ENCODE assay signal across 1 cellular context in the genomic region with DNA sequence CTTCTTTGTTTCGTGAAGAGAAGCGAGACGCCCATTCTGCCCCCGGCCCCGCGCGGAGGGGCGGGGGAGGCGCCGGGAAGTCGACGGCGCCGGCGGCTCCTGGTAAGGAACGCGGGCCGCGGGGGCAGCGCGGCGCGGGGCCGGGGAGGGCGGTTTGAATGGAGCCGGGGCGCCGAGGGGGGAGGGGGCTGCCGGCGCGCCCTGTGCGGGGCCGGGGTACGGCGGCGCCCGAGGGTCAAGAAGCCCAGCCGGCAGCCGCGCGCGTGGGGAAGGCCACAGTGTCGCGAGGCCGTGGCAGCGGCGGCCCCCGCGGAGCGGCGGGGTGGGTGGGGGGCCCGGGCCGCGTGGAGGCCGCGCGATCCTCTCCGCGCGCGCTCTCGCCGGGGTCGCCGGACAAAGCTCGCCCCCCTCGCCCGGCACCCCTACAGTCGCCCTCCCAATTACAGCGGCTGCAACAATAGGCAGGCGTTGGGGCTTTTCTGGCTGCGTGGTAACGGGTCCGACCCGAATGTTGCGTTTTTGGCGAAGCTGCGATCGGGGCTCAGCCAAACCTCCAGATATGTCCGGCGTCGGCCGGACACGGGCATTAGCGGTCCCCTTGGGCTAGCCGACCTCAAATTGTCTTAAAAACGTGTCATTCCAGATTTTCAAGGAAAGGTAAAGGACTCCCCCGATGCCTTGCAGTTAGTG.
TF ChIP-seq lines count a peak whose summit lies in the region.

No MANE protein-coding gene starts in this region.

TF ChIP-seq in K562, 482 proteins besides CTCF, POLR2A, EP300 and RAD21 (continued from another document and continues in another):
- TF ChIP-seq ZNF695 (CRISPR knock-in tag; IDR thresholded peaks at IDR 0.05) (no peak), HDAC3 (IDR thresholded peaks at IDR 0.05; ENCODE audit: borderline replicate concordance, partially characterized antibody) (no peak), NFRKB (IDR thresholded peaks at IDR 0.05; ENCODE audit: low read depth) (no peak), XRCC4 (IDR thresholded peaks at IDR 0.05; ENCODE audit: extremely low read depth, insufficient read depth, insufficient read length) (no peak), BCL6 (CRISPR knock-in tag; IDR thresholded peaks at IDR 0.05) (no peak), PCBP1 (IDR thresholded peaks at IDR 0.05; ENCODE audit: low read depth, low read length, poor library complexity, severe bottlenecking) (peak; percentile 36), RBFOX2 (IDR thresholded peaks at IDR 0.05; ENCODE audit: low read depth, low read length) (no peak), ZNF785 (CRISPR knock-in tag; IDR thresholded peaks at IDR 0.05) (no peak), ZNF143 (CRISPR knock-in tag; IDR thresholded peaks at IDR 0.05) (no peak), ZC3H4 (CRISPR knock-in tag; IDR thresholded peaks at IDR 0.05; ENCODE audit: borderline replicate concordance) (no peak), ZNF830 (CRISPR knock-in tag; IDR thresholded peaks at IDR 0.05) (no peak), CAMTA2 (CRISPR knock-in tag; conservative IDR thresholded peaks at IDR 0.05) (0 out of 2 replicates have a peak, but pooled peaks have one; percentile 12), TFAP4 (CRISPR knock-in tag; IDR thresholded peaks at IDR 0.05; ENCODE audit: borderline replicate concordance) (no peak; the same call in 1 of the 2 replicates), ZKSCAN3 (CRISPR knock-in tag; IDR thresholded peaks at IDR 0.05) (no peak), FOXJ2 (tag; IDR thresholded peaks at IDR 0.05) (no peak), SUPT5H (IDR thresholded peaks at IDR 0.05) (no peak), RNF219 (CRISPR knock-in tag; IDR thresholded peaks at IDR 0.05) (no peak), ARHGAP35 (IDR thresholded peaks at IDR 0.05; ENCODE audit: partially characterized antibody) (no peak), ZNF75A (CRISPR knock-in tag; IDR thresholded peaks at IDR 0.05) (no peak), ZFX (CRISPR knock-in tag; IDR thresholded peaks at IDR 0.05) (no peak), KDM2B (CRISPR knock-in tag; IDR thresholded peaks at IDR 0.05) (no peak), POLR2AphosphoS5 (IDR thresholded peaks at IDR 0.05; ENCODE audit: control insufficient read depth, insufficient read depth, low read depth, low read length) (no peak), TEAD1 (CRISPR knock-in tag; IDR thresholded peaks at IDR 0.05) (peak in 1 of 2 experiments; percentile 54; a peak in 1 of 4 replicates), RCOR1 (IDR thresholded peaks at IDR 0.05; ENCODE audit: borderline replicate concordance in 1 of 2, low read depth in 2 of 2, low read length in 2 of 2) (no peak), HDAC2 (IDR thresholded peaks at IDR 0.05) (no peak), ZBED1 (IDR thresholded peaks at IDR 0.05) (no peak), TOE1 (IDR thresholded peaks at IDR 0.05; ENCODE audit: borderline replicate concordance) (no peak), TOE1 (CRISPR knock-in tag; IDR thresholded peaks at IDR 0.05; ENCODE audit: borderline replicate concordance, low read depth) (no peak), ZNF217 (CRISPR knock-in tag; IDR thresholded peaks at IDR 0.05) (no peak), ZNF717 (CRISPR knock-in tag; IDR thresholded peaks at IDR 0.05) (no peak), ZNF347 (CRISPR knock-in tag; IDR thresholded peaks at IDR 0.05; ENCODE audit: low read depth) (no peak), ZNF384 (IDR thresholded peaks at IDR 0.05; ENCODE audit: low read depth, low read length) (no peak), RBM15 (IDR thresholded peaks at IDR 0.05; ENCODE audit: insufficient read depth, low read length) (no peak), THRA (IDR thresholded peaks at IDR 0.05) (no peak), UBTF (IDR thresholded peaks at IDR 0.05; ENCODE audit: borderline replicate concordance in 1 of 2, low read depth in 2 of 2, low read length in 2 of 2) (peak; percentile 20 to 33; a peak in 1 of 4 replicates), POLR2H (tag; IDR thresholded peaks at IDR 0.05; ENCODE audit: low read depth) (no peak), ILK (tag; IDR thresholded peaks at IDR 0.05; ENCODE audit: borderline replicate concordance, low read depth) (no peak), FOXJ3 (CRISPR knock-in tag; IDR thresholded peaks at IDR 0.05) (no peak), ATF1 (CRISPR knock-in tag; IDR thresholded peaks at IDR 0.05) (no peak), ATF1 (tag; IDR thresholded peaks at IDR 0.05) (no peak), BRD9 (IDR thresholded peaks at IDR 0.05; ENCODE audit: low read depth, partially characterized antibody) (no peak), HDAC6 (IDR thresholded peaks at IDR 0.05; ENCODE audit: low read depth, low read length) (no peak)
- TF ChIP-seq, protein P1, sequence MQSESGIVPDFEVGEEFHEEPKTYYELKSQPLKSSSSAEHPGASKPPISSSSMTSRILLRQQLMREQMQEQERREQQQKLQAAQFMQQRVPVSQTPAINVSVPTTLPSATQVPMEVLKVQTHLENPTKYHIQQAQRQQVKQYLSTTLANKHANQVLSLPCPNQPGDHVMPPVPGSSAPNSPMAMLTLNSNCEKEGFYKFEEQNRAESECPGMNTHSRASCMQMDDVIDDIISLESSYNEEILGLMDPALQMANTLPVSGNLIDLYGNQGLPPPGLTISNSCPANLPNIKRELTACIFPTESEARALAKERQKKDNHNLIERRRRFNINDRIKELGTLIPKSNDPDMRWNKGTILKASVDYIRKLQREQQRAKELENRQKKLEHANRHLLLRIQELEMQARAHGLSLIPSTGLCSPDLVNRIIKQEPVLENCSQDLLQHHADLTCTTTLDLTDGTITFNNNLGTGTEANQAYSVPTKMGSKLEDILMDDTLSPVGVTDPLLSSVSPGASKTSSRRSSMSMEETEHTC (IDR thresholded peaks at IDR 0.05) = no peak
- TF ChIP-seq, protein P2, sequence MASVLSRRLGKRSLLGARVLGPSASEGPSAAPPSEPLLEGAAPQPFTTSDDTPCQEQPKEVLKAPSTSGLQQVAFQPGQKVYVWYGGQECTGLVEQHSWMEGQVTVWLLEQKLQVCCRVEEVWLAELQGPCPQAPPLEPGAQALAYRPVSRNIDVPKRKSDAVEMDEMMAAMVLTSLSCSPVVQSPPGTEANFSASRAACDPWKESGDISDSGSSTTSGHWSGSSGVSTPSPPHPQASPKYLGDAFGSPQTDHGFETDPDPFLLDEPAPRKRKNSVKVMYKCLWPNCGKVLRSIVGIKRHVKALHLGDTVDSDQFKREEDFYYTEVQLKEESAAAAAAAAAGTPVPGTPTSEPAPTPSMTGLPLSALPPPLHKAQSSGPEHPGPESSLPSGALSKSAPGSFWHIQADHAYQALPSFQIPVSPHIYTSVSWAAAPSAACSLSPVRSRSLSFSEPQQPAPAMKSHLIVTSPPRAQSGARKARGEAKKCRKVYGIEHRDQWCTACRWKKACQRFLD (CRISPR knock-in tag; IDR thresholded peaks at IDR 0.05) = peak; percentile 87
- TF ChIP-seq, protein P3, sequence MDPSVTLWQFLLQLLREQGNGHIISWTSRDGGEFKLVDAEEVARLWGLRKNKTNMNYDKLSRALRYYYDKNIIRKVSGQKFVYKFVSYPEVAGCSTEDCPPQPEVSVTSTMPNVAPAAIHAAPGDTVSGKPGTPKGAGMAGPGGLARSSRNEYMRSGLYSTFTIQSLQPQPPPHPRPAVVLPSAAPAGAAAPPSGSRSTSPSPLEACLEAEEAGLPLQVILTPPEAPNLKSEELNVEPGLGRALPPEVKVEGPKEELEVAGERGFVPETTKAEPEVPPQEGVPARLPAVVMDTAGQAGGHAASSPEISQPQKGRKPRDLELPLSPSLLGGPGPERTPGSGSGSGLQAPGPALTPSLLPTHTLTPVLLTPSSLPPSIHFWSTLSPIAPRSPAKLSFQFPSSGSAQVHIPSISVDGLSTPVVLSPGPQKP (CRISPR knock-in tag; IDR thresholded peaks at IDR 0.05) = no peak
- TF ChIP-seq, protein P4, sequence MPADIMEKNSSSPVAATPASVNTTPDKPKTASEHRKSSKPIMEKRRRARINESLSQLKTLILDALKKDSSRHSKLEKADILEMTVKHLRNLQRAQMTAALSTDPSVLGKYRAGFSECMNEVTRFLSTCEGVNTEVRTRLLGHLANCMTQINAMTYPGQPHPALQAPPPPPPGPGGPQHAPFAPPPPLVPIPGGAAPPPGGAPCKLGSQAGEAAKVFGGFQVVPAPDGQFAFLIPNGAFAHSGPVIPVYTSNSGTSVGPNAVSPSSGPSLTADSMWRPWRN (IDR thresholded peaks at IDR 0.05; ENCODE audit: low read depth) = no peak
- TF ChIP-seq, protein P5, sequence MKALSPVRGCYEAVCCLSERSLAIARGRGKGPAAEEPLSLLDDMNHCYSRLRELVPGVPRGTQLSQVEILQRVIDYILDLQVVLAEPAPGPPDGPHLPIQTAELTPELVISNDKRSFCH (CRISPR knock-in tag; IDR thresholded peaks at IDR 0.05) = no peak
- TF ChIP-seq, protein P5 (tag; IDR thresholded peaks at IDR 0.05) = no peak
- TF ChIP-seq, protein P6, sequence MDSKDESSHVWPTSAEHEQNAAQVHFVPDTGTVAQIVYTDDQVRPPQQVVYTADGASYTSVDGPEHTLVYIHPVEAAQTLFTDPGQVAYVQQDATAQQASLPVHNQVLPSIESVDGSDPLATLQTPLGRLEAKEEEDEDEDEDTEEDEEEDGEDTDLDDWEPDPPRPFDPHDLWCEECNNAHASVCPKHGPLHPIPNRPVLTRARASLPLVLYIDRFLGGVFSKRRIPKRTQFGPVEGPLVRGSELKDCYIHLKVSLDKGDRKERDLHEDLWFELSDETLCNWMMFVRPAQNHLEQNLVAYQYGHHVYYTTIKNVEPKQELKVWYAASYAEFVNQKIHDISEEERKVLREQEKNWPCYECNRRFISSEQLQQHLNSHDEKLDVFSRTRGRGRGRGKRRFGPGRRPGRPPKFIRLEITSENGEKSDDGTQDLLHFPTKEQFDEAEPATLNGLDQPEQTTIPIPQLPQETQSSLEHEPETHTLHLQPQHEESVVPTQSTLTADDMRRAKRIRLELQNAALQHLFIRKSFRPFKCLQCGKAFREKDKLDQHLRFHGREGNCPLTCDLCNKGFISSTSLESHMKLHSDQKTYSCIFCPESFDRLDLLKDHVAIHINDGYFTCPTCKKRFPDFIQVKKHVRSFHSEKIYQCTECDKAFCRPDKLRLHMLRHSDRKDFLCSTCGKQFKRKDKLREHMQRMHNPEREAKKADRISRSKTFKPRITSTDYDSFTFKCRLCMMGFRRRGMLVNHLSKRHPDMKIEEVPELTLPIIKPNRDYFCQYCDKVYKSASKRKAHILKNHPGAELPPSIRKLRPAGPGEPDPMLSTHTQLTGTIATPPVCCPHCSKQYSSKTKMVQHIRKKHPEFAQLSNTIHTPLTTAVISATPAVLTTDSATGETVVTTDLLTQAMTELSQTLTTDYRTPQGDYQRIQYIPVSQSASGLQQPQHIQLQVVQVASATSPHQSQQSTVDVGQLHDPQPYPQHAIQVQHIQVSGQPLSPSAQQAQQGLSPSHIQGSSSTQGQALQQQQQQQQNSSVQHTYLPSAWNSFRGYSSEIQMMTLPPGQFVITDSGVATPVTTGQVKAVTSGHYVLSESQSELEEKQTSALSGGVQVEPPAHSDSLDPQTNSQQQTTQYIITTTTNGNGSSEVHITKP (IDR thresholded peaks at IDR 0.05; ENCODE audit: partially characterized antibody) = no peak
- TF ChIP-seq, protein P7, sequence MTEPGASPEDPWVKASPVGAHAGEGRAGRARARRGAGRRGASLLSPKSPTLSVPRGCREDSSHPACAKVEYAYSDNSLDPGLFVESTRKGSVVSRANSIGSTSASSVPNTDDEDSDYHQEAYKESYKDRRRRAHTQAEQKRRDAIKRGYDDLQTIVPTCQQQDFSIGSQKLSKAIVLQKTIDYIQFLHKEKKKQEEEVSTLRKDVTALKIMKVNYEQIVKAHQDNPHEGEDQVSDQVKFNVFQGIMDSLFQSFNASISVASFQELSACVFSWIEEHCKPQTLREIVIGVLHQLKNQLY (CRISPR knock-in tag; conservative IDR thresholded peaks at IDR 0.05) = no peak
